In genomic region chr1:25774921-25775774, GRCh38 we compare ENCODE assay signal across 7 cellular contexts. TPM values are rescaled to one million over a fixed set of nuclear protein-coding genes. Genes with fewer than 3 reads are reported as not detected.
DNase-seq lines count a peak whose midpoint lies in the region; ATAC-seq and TF ChIP-seq lines count a peak whose summit lies in the region.

No MANE protein-coding gene starts in this region.

- no peaks in the 10 kb centered on the region for H3K36me3 Mint-ChIP-seq in activated B cell treated with CpG ODN at 0.5 μM for 24 hours (ENCODE audit: low read depth)

- H3K79me2 ChIP-seq in Karpas-422 (ENCODE audit: low read length) = no peaks in the 10 kb centered on the region

- no peak overlapping the region for H3K4me2 ChIP-seq in Karpas-422 (ENCODE audit: low read depth, low read length, poor library complexity, severe bottlenecking)

- no peak overlapping the region for H3K27ac Mint-ChIP-seq in activated B cell treated with CpG ODN at 0.5 μM for 24 hours

- H2AFZ ChIP-seq in Karpas-422 (ENCODE audit: low read length) = no peak overlapping the region

- peak; percentile 56 for ATAC-seq in activated B cell treated with CpG ODN at 0.5 μM for 24 hours (ENCODE audit: low read depth)
- ATAC-seq in GM21619 (IDR thresholded peaks at IDR 0.05; ENCODE audit: unreplicated experiment) = no peak

- no peaks in the 10 kb centered on the region for H3K9me2 ChIP-seq in Karpas-422 (replicated peaks; ENCODE audit: insufficient read depth, low read length)

- H3K27me3 Mint-ChIP-seq in activated B cell treated with CpG ODN at 0.5 μM for 24 hours = peaks cover 25% of the 10 kb centered on the region

- no peaks in the 10 kb centered on the region for H3K9me3 ChIP-seq in Karpas-422 (ENCODE audit: low read length)

- DNase-seq in M059J (ENCODE audit: low read depth) = peak; percentile 56
- no peak for DNase-seq in activated B cell treated with CpG ODN at 0.5 μM for 24 hours
- peak; percentile 53 for DNase-seq in cerebellar cortex (ENCODE audit: low spot score)
- peak; percentile 68 for DNase-seq in stimulated activated CD8-positive, alpha-beta memory T cell treated with anti-CD3 and anti-CD28 coated beads, Interleukin-12 subunit alpha, Interleukin-12 subunit beta, amount 100 ng/mL, for 4 hours (ENCODE audit: low read depth)
- DNase-seq in superior temporal gyrus (ENCODE audit: extremely low spot score) = no peak
- no peak for DNase-seq in Karpas-422

- H4K20me1 ChIP-seq in Karpas-422 (ENCODE audit: insufficient read depth, low read depth, low read length) = no peaks in the 10 kb centered on the region

- no peak overlapping the region for H3K4me3 ChIP-seq in Karpas-422 (ENCODE audit: low read length)

- intact Hi-C loops in activated B cell treated with CpG ODN at 0.5 μM for 24 hours (cut with micrococcal nuclease) = no loop called here

- H3K9ac ChIP-seq in Karpas-422 (ENCODE audit: low read length) = no peak overlapping the region

- CTCF ChIA-PET in activated B cell treated with CpG ODN at 0.5 μM for 24 hours (lab: Charles Lee) = no interaction called here

- POLR2A ChIA-PET in activated B cell treated with CpG ODN at 0.5 μM for 24 hours (lab: Charles Lee) = no interaction called here

- H3K4me1 Mint-ChIP-seq in activated B cell treated with CpG ODN at 0.5 μM for 24 hours = peaks cover 45% of the 10 kb centered on the region

- no peak for TF ChIP-seq CTCF in activated B cell treated with CpG ODN at 0.5 μM for 24 hours (IDR thresholded peaks at IDR 0.05)

- H3K4me1 ChIP-seq in Karpas-422 (ENCODE audit: low read length) = no peaks in the 10 kb centered on the region

- H3K36me3 ChIP-seq in Karpas-422 (ENCODE audit: insufficient read depth, low read length) = no peaks in the 10 kb centered on the region

- H3K27me3 ChIP-seq in Karpas-422 (ENCODE audit: low read length) = no peaks in the 10 kb centered on the region

- H3K9me3 Mint-ChIP-seq in activated B cell treated with CpG ODN at 0.5 μM for 24 hours = no peaks in the 10 kb centered on the region

- no peak overlapping the region for H3K27ac ChIP-seq in Karpas-422 (ENCODE audit: low read length)

- peak overlapping the region; percentile 5 for H3K4me3 Mint-ChIP-seq in activated B cell treated with CpG ODN at 0.5 μM for 24 hours

RNA-seq across cellular contexts. Expression of gene SELENON, which starts 24.8 kb away (rescaled TPM):
- 35.6 and 62.9 TPM in 2 replicates for total RNA-seq in M059J (2014; rRNA removed; shearing (Covaris generic))
- 13.5 and 15.1 TPM in 2 replicates for total RNA-seq in activated B cell treated with CpG ODN at 0.5 μM for 24 hours
- total RNA-seq in Karpas-422 (2014; rRNA removed; shearing (Covaris generic); ENCODE audit: low replicate concordance) = 2.7 and 5.1 TPM in 2 replicates

RNA-seq across cellular contexts. Expression of gene MTFR1L, which starts 44.6 kb away (rescaled TPM):
- 45.0 and 45.6 TPM in 2 replicates for total RNA-seq in M059J (2014; rRNA removed; shearing (Covaris generic))
- total RNA-seq in activated B cell treated with CpG ODN at 0.5 μM for 24 hours = 34.6 and 35.3 TPM in 2 replicates
- total RNA-seq in Karpas-422 (2014; rRNA removed; shearing (Covaris generic); ENCODE audit: low replicate concordance) = 24.3 and 39.6 TPM in 2 replicates

Comparison
In these comparisons a context has a peak if more than half of its experiments do, and no peak if none do; other contexts are left out.
1. DNase-seq: peak in M059J (single experiment), cerebellar cortex (single experiment) and stimulated activated CD8-positive, alpha-beta memory T cell treated with anti-CD3 and anti-CD28 coated beads, Interleukin-12 subunit alpha, Interleukin-12 subunit beta, amount 100 ng/mL, for 4 hours (single experiment); none in activated B cell treated with CpG ODN at 0.5 μM for 24 hours (single experiment), superior temporal gyrus (single experiment) and Karpas-422 (single experiment).